3 cellular contexts compared by ENCODE assay signal in the genomic region with DNA sequence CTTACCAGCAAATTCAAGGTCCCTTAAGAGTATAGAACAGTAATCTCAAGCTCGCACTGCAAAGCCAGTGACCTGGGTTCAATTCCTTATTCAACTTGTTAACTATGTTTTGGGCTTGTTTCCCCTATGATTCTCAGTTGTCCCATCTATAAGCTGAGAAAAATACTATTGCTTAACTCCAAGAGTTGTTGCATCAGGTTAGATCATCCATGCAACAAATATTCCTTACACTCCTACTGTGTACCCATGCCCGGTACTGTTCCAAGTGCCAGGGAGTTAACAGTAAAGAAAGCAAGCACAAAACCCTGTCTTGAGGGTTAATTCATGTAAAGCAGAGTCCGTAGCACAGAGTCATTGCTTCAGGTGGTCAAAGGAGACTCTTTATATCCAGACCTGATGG.
TF ChIP-seq lines count a peak whose summit lies in the region.

No MANE protein-coding gene starts in this region.

TF ChIP-seq in GM23338, 12 proteins besides CTCF, POLR2A, EP300 and RAD21 (continued from another document and continues in another):
- TF ChIP-seq POLR2AphosphoS5 (IDR thresholded peaks at IDR 0.05; ENCODE audit: low read depth) (no peak), EZH2 (IDR thresholded peaks at IDR 0.05; ENCODE audit: low read depth, unreplicated experiment) (no peak), NANOG (IDR thresholded peaks at IDR 0.05; ENCODE audit: borderline replicate concordance) (no peak), JUNB (IDR thresholded peaks at IDR 0.05; ENCODE audit: unreplicated experiment) (no peak), CREB1 (CRISPR knock-in tag; IDR thresholded peaks at IDR 0.05; ENCODE audit: low read depth) (no peak)
- TF ChIP-seq, protein P1, sequence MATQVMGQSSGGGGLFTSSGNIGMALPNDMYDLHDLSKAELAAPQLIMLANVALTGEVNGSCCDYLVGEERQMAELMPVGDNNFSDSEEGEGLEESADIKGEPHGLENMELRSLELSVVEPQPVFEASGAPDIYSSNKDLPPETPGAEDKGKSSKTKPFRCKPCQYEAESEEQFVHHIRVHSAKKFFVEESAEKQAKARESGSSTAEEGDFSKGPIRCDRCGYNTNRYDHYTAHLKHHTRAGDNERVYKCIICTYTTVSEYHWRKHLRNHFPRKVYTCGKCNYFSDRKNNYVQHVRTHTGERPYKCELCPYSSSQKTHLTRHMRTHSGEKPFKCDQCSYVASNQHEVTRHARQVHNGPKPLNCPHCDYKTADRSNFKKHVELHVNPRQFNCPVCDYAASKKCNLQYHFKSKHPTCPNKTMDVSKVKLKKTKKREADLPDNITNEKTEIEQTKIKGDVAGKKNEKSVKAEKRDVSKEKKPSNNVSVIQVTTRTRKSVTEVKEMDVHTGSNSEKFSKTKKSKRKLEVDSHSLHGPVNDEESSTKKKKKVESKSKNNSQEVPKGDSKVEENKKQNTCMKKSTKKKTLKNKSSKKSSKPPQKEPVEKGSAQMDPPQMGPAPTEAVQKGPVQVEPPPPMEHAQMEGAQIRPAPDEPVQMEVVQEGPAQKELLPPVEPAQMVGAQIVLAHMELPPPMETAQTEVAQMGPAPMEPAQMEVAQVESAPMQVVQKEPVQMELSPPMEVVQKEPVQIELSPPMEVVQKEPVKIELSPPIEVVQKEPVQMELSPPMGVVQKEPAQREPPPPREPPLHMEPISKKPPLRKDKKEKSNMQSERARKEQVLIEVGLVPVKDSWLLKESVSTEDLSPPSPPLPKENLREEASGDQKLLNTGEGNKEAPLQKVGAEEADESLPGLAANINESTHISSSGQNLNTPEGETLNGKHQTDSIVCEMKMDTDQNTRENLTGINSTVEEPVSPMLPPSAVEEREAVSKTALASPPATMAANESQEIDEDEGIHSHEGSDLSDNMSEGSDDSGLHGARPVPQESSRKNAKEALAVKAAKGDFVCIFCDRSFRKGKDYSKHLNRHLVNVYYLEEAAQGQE (IDR thresholded peaks at IDR 0.05; ENCODE audit: unreplicated experiment): no peak

TF ChIP-seq in H1, 55 proteins besides CTCF, POLR2A, EP300 and RAD21 (continued from another document):
- TF ChIP-seq PHF8 (conservative IDR thresholded peaks at IDR 0.05; ENCODE audit: low read depth, low read length): no peak
- TF ChIP-seq SP1 (IDR thresholded peaks at IDR 0.05; ENCODE audit: low read depth, low read length): no peak
- TF ChIP-seq MAFK (IDR thresholded peaks at IDR 0.05; ENCODE audit: low read depth, low read length): no peak
- no peak for TF ChIP-seq CBX5 (IDR thresholded peaks at IDR 0.05; ENCODE audit: low read depth, low read length)
- no peak for TF ChIP-seq CREB1 (IDR thresholded peaks at IDR 0.05)
- no peak for TF ChIP-seq SIN3A (conservative IDR thresholded peaks at IDR 0.05 in 1 of 2, IDR thresholded peaks at IDR 0.05 in 1 of 2; ENCODE audit: low read depth in 1 of 2, low read length in 2 of 2)
- no peak for TF ChIP-seq KDM5A (IDR thresholded peaks at IDR 0.05; ENCODE audit: low read length)
- TF ChIP-seq SAP30 (IDR thresholded peaks at IDR 0.05; ENCODE audit: insufficient read depth, insufficient replicate concordance, low read length): no peak
- TF ChIP-seq, protein P2, sequence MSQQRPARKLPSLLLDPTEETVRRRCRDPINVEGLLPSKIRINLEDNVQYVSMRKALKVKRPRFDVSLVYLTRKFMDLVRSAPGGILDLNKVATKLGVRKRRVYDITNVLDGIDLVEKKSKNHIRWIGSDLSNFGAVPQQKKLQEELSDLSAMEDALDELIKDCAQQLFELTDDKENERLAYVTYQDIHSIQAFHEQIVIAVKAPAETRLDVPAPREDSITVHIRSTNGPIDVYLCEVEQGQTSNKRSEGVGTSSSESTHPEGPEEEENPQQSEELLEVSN (IDR thresholded peaks at IDR 0.05): no peak
- no peak for TF ChIP-seq RFX5 (IDR thresholded peaks at IDR 0.05; ENCODE audit: borderline replicate concordance, low read depth, low read length)
- TF ChIP-seq NANOG (IDR thresholded peaks at IDR 0.05; ENCODE audit: insufficient read depth, low read depth, low read length, poor library complexity, severe bottlenecking): no peak
- no peak for TF ChIP-seq KDM4A (IDR thresholded peaks at IDR 0.05; ENCODE audit: low read depth, low read length, severe bottlenecking)
- TF ChIP-seq EGR1 (IDR thresholded peaks at IDR 0.05; ENCODE audit: borderline replicate concordance, low read depth, low read length): no peak
- no peak for TF ChIP-seq BRCA1 (IDR thresholded peaks at IDR 0.05; ENCODE audit: low read depth, low read length)
- no peak for TF ChIP-seq CTBP2 (IDR thresholded peaks at IDR 0.05; ENCODE audit: borderline replicate concordance, insufficient read depth, insufficient read length, low read length)
- no peak for TF ChIP-seq JUND (IDR thresholded peaks at IDR 0.05; ENCODE audit: low read length)
- TF ChIP-seq KDM1A (IDR thresholded peaks at IDR 0.05; ENCODE audit: borderline replicate concordance, low read length): no peak
- TF ChIP-seq, protein P3, sequence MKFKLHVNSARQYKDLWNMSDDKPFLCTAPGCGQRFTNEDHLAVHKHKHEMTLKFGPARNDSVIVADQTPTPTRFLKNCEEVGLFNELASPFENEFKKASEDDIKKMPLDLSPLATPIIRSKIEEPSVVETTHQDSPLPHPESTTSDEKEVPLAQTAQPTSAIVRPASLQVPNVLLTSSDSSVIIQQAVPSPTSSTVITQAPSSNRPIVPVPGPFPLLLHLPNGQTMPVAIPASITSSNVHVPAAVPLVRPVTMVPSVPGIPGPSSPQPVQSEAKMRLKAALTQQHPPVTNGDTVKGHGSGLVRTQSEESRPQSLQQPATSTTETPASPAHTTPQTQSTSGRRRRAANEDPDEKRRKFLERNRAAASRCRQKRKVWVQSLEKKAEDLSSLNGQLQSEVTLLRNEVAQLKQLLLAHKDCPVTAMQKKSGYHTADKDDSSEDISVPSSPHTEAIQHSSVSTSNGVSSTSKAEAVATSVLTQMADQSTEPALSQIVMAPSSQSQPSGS (IDR thresholded peaks at IDR 0.05; ENCODE audit: low read length): no peak

TF ChIP-seq in HEK293T, 16 proteins besides CTCF, POLR2A, EP300 and RAD21:
- TF ChIP-seq ELF4 (IDR thresholded peaks at IDR 0.05): no peak
- TF ChIP-seq BHLHE40 (IDR thresholded peaks at IDR 0.05; ENCODE audit: borderline replicate concordance): no peak
- TF ChIP-seq FOXK2 (IDR thresholded peaks at IDR 0.05): no peak
- TF ChIP-seq NFRKB (IDR thresholded peaks at IDR 0.05): no peak
- no peak for TF ChIP-seq HDGF (IDR thresholded peaks at IDR 0.05; ENCODE audit: borderline replicate concordance)
- TF ChIP-seq SP1 (IDR thresholded peaks at IDR 0.05): no peak
- no peak for TF ChIP-seq CTBP1 (IDR thresholded peaks at IDR 0.05; ENCODE audit: borderline replicate concordance)
- no peak for TF ChIP-seq TARDBP (IDR thresholded peaks at IDR 0.05)
- TF ChIP-seq ARNT (IDR thresholded peaks at IDR 0.05): no peak
- no peak for TF ChIP-seq LEF1 (IDR thresholded peaks at IDR 0.05; ENCODE audit: borderline replicate concordance)
- TF ChIP-seq FOXA1 (IDR thresholded peaks at IDR 0.05): no peak
- no peak for TF ChIP-seq L3MBTL2 (conservative IDR thresholded peaks at IDR 0.05)
- TF ChIP-seq, protein P4, sequence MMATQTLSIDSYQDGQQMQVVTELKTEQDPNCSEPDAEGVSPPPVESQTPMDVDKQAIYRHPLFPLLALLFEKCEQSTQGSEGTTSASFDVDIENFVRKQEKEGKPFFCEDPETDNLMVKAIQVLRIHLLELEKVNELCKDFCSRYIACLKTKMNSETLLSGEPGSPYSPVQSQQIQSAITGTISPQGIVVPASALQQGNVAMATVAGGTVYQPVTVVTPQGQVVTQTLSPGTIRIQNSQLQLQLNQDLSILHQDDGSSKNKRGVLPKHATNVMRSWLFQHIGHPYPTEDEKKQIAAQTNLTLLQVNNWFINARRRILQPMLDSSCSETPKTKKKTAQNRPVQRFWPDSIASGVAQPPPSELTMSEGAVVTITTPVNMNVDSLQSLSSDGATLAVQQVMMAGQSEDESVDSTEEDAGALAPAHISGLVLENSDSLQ (IDR thresholded peaks at IDR 0.05): no peak
- no peak for TF ChIP-seq FOXM1 (IDR thresholded peaks at IDR 0.05; ENCODE audit: borderline replicate concordance)
- TF ChIP-seq ZNF384 (IDR thresholded peaks at IDR 0.05): no peak
- TF ChIP-seq SUZ12 (IDR thresholded peaks at IDR 0.05): no peak
TF ChIP-seq in HEK293T: peak in this region for 0.
